ENCODE assay signal across 8 cellular contexts in genomic region chr1:228691926-228692325, GRCh38. TPM values are rescaled to one million over a fixed set of nuclear protein-coding genes. Genes with fewer than 3 reads are reported as not detected.
DNase-seq lines count a peak whose midpoint lies in the region; ATAC-seq, FAIRE-seq and TF ChIP-seq lines count a peak whose summit lies in the region.

No MANE protein-coding gene starts in this region.

- in situ Hi-C loops in GM13976 (cut with MboI; ENCODE audit: low sequenced_read_pairs, unreplicated experiment) = no loop called here

- DNase-seq in AG10803 (ENCODE audit: low read depth) (peak; percentile 35), GM13976 (ENCODE audit: low spot score) (peak; percentile 39), NCI-H2196 treated with DMSO at 0.1 percent for 48 hours (lab: John Stamatoyannopoulos, UW; ENCODE audit: unreplicated experiment) (peak; percentile 45), astrocyte (ENCODE audit: low read depth) (peak; percentile 19), kidney (no peak), ecto neural progenitor cell (ENCODE audit: low spot score) (no peak)
- no peak for DNase-seq in stimulated activated CD8-positive, alpha-beta memory T cell treated with anti-CD3 and anti-CD28 coated beads, Interleukin-4, amount 100 ng/mL, for 48 hours

- H4K20me1 ChIP-seq in astrocyte (ENCODE audit: insufficient read depth, low read length) = no peaks in the 10 kb centered on the region

- intact Hi-C loops in kidney (cut with DNase I) = no loop called here

- H3K4me3 Mint-ChIP-seq in astrocyte (ENCODE audit: unreplicated experiment) = no peak overlapping the region

- no peak overlapping the region for H3K27ac Mint-ChIP-seq in astrocyte (ENCODE audit: unreplicated experiment)

- H3K9ac ChIP-seq in astrocyte (ENCODE audit: low read length) (no peak overlapping the region), kidney (ENCODE audit: low read length in 2 of 2) (no peak overlapping the region)

- no peak overlapping the region for H2AFZ ChIP-seq in astrocyte (ENCODE audit: low read depth, low read length)

- H3K27me3 ChIP-seq in astrocyte (ENCODE audit: insufficient read depth, low read length) = peaks cover 4% of the 10 kb centered on the region

- no peak overlapping the region for H3K27ac ChIP-seq in astrocyte (ENCODE audit: low read depth, low read length)
- H3K27ac ChIP-seq in kidney (ENCODE audit: low read depth in 2 of 2, low read length in 2 of 2) = no peak overlapping the region

- FAIRE-seq in astrocyte (lab: Jason Lieb, UNC) (no peak), kidney (lab: Jason Lieb, UNC) (peak; percentile 73)

- H3K4me1 Mint-ChIP-seq in astrocyte (ENCODE audit: low read depth, unreplicated experiment) = no peaks in the 10 kb centered on the region

- TF ChIP-seq CTCF in AG10803 (conservative IDR thresholded peaks at IDR 0.05; ENCODE audit: low read length) (peak; percentile 42), GM13976 (IDR thresholded peaks at IDR 0.05; ENCODE audit: borderline replicate concordance, control extremely low read depth, extremely low read depth, insufficient read depth, missing control alignments) (no peak), astrocyte (IDR thresholded peaks at IDR 0.05; ENCODE audit: insufficient read depth, low read depth, low read length) (peak; percentile 38), kidney (IDR thresholded peaks at IDR 0.05; ENCODE audit: borderline replicate concordance, extremely low read depth, insufficient read depth) (peak; percentile 43)

- H3K27me3 Mint-ChIP-seq in astrocyte (ENCODE audit: low read depth, unreplicated experiment) = peaks cover 22% of the 10 kb centered on the region

- H3K36me3 ChIP-seq in astrocyte (ENCODE audit: insufficient read depth, low read length) (no peaks in the 10 kb centered on the region), kidney (ENCODE audit: control insufficient read depth in 1 of 2, insufficient read depth in 2 of 2, low read length in 2 of 2) (no peaks in the 10 kb centered on the region)

- H3K36me3 Mint-ChIP-seq in astrocyte (ENCODE audit: low read depth, unreplicated experiment) = peaks cover 2% of the 10 kb centered on the region

- no peak overlapping the region for H3K4me2 ChIP-seq in astrocyte (ENCODE audit: low read length)

- H3K4me1 ChIP-seq in astrocyte (ENCODE audit: insufficient read depth, low read length) (no peaks in the 10 kb centered on the region), kidney (ENCODE audit: control insufficient read depth in 1 of 2, insufficient read depth in 1 of 2, low read depth in 1 of 2, low read length in 2 of 2) (no peaks in the 10 kb centered on the region)

- no peaks in the 10 kb centered on the region for H3K79me2 ChIP-seq in astrocyte (ENCODE audit: insufficient read depth, low read length)

- H3K9me3 Mint-ChIP-seq in astrocyte (ENCODE audit: unreplicated experiment) = peaks cover 2% of the 10 kb centered on the region

- no peak for ATAC-seq in GM21367 (IDR thresholded peaks at IDR 0.05; ENCODE audit: unreplicated experiment)

- H3K4me3 ChIP-seq in AG10803 (ENCODE audit: low read length) (no peak overlapping the region), astrocyte (ENCODE audit: insufficient read depth, low read depth, low read length) (no peak overlapping the region), kidney (ENCODE audit: low read length in 2 of 2) (no peak overlapping the region)

- H3K9me3 ChIP-seq in astrocyte (ENCODE audit: insufficient read depth, low read depth, low read length) = no peaks in the 10 kb centered on the region
- H3K9me3 ChIP-seq in kidney (ENCODE audit: control insufficient read depth in 1 of 2, low read length in 2 of 2) = no peaks in the 10 kb centered on the region

RNA-seq across cellular contexts. Expression of gene RHOU, which starts 43.4 kb away (rescaled TPM):
- total RNA-seq in astrocyte (3.5 and 6.1 TPM in 2 replicates), kidney (22.1 TPM)
- 4.7 TPM for polyA plus RNA-seq in kidney (ENCODE audit: insufficient read depth, low read depth, low replicate concordance)

Comparison
In these comparisons a context has a peak if more than half of its experiments do, and no peak if none do; other contexts are left out.
1. DNase-seq: peak in AG10803 (single experiment), GM13976 (single experiment), NCI-H2196 treated with DMSO at 0.1 percent for 48 hours (single experiment) and astrocyte (single experiment); none in kidney (single experiment), stimulated activated CD8-positive, alpha-beta memory T cell treated with anti-CD3 and anti-CD28 coated beads, Interleukin-4, amount 100 ng/mL, for 48 hours (single experiment) and ecto neural progenitor cell (single experiment).